ENCODE assay signal across 20 cellular contexts in the genomic region with DNA sequence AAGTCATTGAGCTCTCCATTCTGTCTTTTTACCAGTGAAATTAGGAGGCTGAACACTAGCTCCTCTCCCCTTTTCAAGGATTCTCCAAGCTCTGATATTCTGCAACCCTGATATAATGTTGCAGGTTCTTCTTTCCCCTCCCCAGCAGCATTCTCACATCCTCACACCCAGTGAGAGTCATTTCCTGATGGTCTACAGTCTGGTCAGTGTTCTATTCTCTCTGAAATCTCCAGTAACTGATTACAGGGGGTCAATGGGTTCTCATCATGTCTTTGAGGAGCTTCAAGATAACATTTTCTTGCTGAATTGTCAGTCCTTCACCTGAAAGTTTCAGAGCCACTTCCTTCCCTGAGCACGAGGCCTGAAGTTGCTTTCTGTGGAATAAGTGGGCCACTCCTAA.
"Had no signal": no experiment of that assay in that cellular context is flagged by ENCODE, and none has a peak within 500 bp of the region (broad histone marks: within the 10 kb centered on the region; RNA-seq: fewer than 3 reads in every experiment).

No MANE protein-coding gene starts in this region.

- H3K4me3 Mint-ChIP-seq: activated CD8-positive, alpha-beta memory T cell treated with anti-CD3 and anti-CD28 coated beads, Interleukin-2, amount 10 ng/mL, durations not matched to agents 7 days and 5 days; activated naive CD8-positive, alpha-beta T cell; activated T-cell treated with anti-CD3 and anti-CD28 coated beads, Interleukin-2, amount 50 U/mL, for 24 hours; brain; naive thymus-derived CD8-positive, alpha-beta T cell; stimulated activated effector memory CD8-positive, alpha-beta T cell treated with anti-CD3 and anti-CD28 coated beads, Interleukin-12 subunit alpha, Interleukin-12 subunit beta, amount 100 ng/mL, for 72 hours had no signal

- H3K36me3 Mint-ChIP-seq: activated naive CD8-positive, alpha-beta T cell; brain; naive thymus-derived CD8-positive, alpha-beta T cell; stimulated activated effector memory CD8-positive, alpha-beta T cell treated with anti-CD3 and anti-CD28 coated beads, Interleukin-12 subunit alpha, Interleukin-12 subunit beta, amount 100 ng/mL, for 72 hours had no signal

- H3K27me3 Mint-ChIP-seq: activated CD8-positive, alpha-beta memory T cell treated with anti-CD3 and anti-CD28 coated beads, Interleukin-2, amount 10 ng/mL, durations not matched to agents 7 days and 5 days; activated naive CD8-positive, alpha-beta T cell; activated T-cell treated with anti-CD3 and anti-CD28 coated beads, Interleukin-2, amount 50 U/mL, for 24 hours; brain; naive thymus-derived CD8-positive, alpha-beta T cell had no signal

- H3K27me3 ChIP-seq: dorsolateral prefrontal cortex, neutrophil, right atrium auricular region, tibial artery had no signal

- DNase-seq: activated CD4-positive, alpha-beta T cell treated with anti-CD3 and anti-CD28 coated beads, Interleukin-2, amount 50 U/mL, for 4 hours; activated CD4-positive, CD25-positive, alpha-beta regulatory T cell treated with anti-CD3 and anti-CD28 coated beads, Interleukin-2, amount 50 U/mL, for 72 hours; activated CD8-positive, alpha-beta memory T cell treated with anti-CD3 and anti-CD28 coated beads, Interleukin-2, amount 10 ng/mL, durations not matched to agents 7 days and 5 days; activated effector memory CD4-positive, alpha-beta T cell treated with anti-CD3 and anti-CD28 coated beads, Interleukin-2, amount 50 U/mL, for 16 hours; activated T-cell treated with anti-CD3 and anti-CD28 coated beads, Interleukin-2, amount 50 U/mL, for 24 hours; amygdala; cerebellar nuclear complex; dorsolateral prefrontal cortex; glutamatergic neuron; left cardiac atrium; naive thymus-derived CD8-positive, alpha-beta T cell; small intestine; tibial artery had no signal

- H3K27ac Mint-ChIP-seq: activated CD8-positive, alpha-beta memory T cell treated with anti-CD3 and anti-CD28 coated beads, Interleukin-2, amount 10 ng/mL, durations not matched to agents 7 days and 5 days; activated naive CD8-positive, alpha-beta T cell; activated T-cell treated with anti-CD3 and anti-CD28 coated beads, Interleukin-2, amount 50 U/mL, for 24 hours; brain; naive thymus-derived CD8-positive, alpha-beta T cell; stimulated activated effector memory CD8-positive, alpha-beta T cell treated with anti-CD3 and anti-CD28 coated beads, Interleukin-12 subunit alpha, Interleukin-12 subunit beta, amount 100 ng/mL, for 72 hours had no signal

- H3K4me3 ChIP-seq: dorsolateral prefrontal cortex, lung, right atrium auricular region, tibial artery had no signal

- H3K9me3 Mint-ChIP-seq: activated T-cell treated with anti-CD3 and anti-CD28 coated beads, Interleukin-2, amount 50 U/mL, for 24 hours; stimulated activated effector memory CD8-positive, alpha-beta T cell treated with anti-CD3 and anti-CD28 coated beads, Interleukin-12 subunit alpha, Interleukin-12 subunit beta, amount 100 ng/mL, for 72 hours had no signal

- FAIRE-seq: small intestine had no signal

- H3K27ac ChIP-seq: dorsolateral prefrontal cortex, neutrophil, right atrium auricular region, tibial artery had no signal

- H3K9me3 ChIP-seq: neutrophil, right atrium auricular region, tibial artery had no signal

- ATAC-seq: activated CD8-positive, alpha-beta memory T cell treated with anti-CD3 and anti-CD28 coated beads, Interleukin-2, amount 10 ng/mL, durations not matched to agents 7 days and 5 days; esophagus mucosa; left cardiac atrium; naive thymus-derived CD8-positive, alpha-beta T cell; stimulated activated effector memory CD8-positive, alpha-beta T cell treated with anti-CD3 and anti-CD28 coated beads, Interleukin-12 subunit alpha, Interleukin-12 subunit beta, amount 100 ng/mL, for 72 hours had no signal
